In genomic region chr18:62506495-62507143, GRCh38 we compare ENCODE assay signal across 8 cellular contexts. TPM values are rescaled to one million over a fixed set of nuclear protein-coding genes. Genes with fewer than 3 reads are reported as not detected.
DNase-seq lines count a peak whose midpoint lies in the region; ATAC-seq and TF ChIP-seq lines count a peak whose summit lies in the region.

No MANE protein-coding gene starts in this region.

- peak overlapping the region; percentile 82 for H3K4me3 ChIP-seq in adipocyte (ENCODE audit: low read length)
- H3K4me3 ChIP-seq in osteoblast (ENCODE audit: insufficient read depth, low read length), result peak overlapping the region; percentile 72

- no peaks in the 10 kb centered on the region for H4K20me1 ChIP-seq in osteoblast (ENCODE audit: insufficient read depth, low read length)

- H3K4me1 ChIP-seq in adipocyte (ENCODE audit: control insufficient read depth, insufficient read depth, low read length), result peaks cover 8% of the 10 kb centered on the region
- H3K4me1 ChIP-seq in osteoblast (ENCODE audit: insufficient read depth, low read length), result peaks cover 7% of the 10 kb centered on the region

- no peak for DNase-seq in adipocyte (ENCODE audit: low read depth)
- DNase-seq in osteoblast (ENCODE audit: insufficient read length, low spot score, missing footprints), result peak; percentile 86
- no peak for DNase-seq in NOMO-1 treated with DMSO at 0.1 percent for 48 hours (lab: John Stamatoyannopoulos, UW; ENCODE audit: unreplicated experiment)
- DNase-seq in NK-92 treated with Interleukin-12 subunit alpha and Interleukin-12 subunit beta, amount 100 ng/mL, for 24 hours (lab: John Stamatoyannopoulos, UW), result no peak
- DNase-seq in mesenteric fat pad (ENCODE audit: low spot score), result no peak
- DNase-seq in NCI-H446 treated with DMSO at 0.1 percent for 48 hours (lab: John Stamatoyannopoulos, UW), result no peak

- ATAC-seq in GM19328 (IDR thresholded peaks at IDR 0.05; ENCODE audit: unreplicated experiment), result peak; percentile 28
- peak; percentile 2 for ATAC-seq in HG03066 (IDR thresholded peaks at IDR 0.05; ENCODE audit: low read depth, unreplicated experiment)

- peak overlapping the region; percentile 93 for H3K4me2 ChIP-seq in osteoblast (ENCODE audit: insufficient read depth, low read length)

- no peaks in the 10 kb centered on the region for H3K79me2 ChIP-seq in osteoblast (ENCODE audit: insufficient read depth, low read length)

- no peak for TF ChIP-seq CTCF in osteoblast (IDR thresholded peaks at IDR 0.05; ENCODE audit: extremely low read depth, low read depth, low read length)

- H2AFZ ChIP-seq in osteoblast (ENCODE audit: low read length), result peak overlapping the region; percentile 86

- peak overlapping the region; percentile 60 for H3K9ac ChIP-seq in adipocyte (ENCODE audit: low read length)

- H3K27me3 ChIP-seq in adipocyte (replicated peaks; ENCODE audit: control insufficient read depth, insufficient read depth, low read length) (no peaks in the 10 kb centered on the region), osteoblast (ENCODE audit: insufficient read depth, low read length) (no peaks in the 10 kb centered on the region)

- peak overlapping the region; percentile 46 for H3K27ac ChIP-seq in osteoblast (ENCODE audit: low read depth, low read length)

- H3K36me3 ChIP-seq in adipocyte (ENCODE audit: control insufficient read depth, insufficient read depth, low read length, severe bottlenecking) (no peaks in the 10 kb centered on the region), osteoblast (ENCODE audit: insufficient read depth, low read length) (no peaks in the 10 kb centered on the region)

- H3K9me3 ChIP-seq in adipocyte (ENCODE audit: control insufficient read depth, low read length) (peaks cover 2% of the 10 kb centered on the region), osteoblast (ENCODE audit: low read depth, low read length) (no peaks in the 10 kb centered on the region)

RNA-seq across cellular contexts. Expression of gene ZCCHC2, which starts 16.2 kb away (rescaled TPM):
- 7.4 and 10.1 TPM in 2 replicates for total RNA-seq in osteoblast
- 38.3 TPM for total RNA-seq in mesenteric fat pad
